8 cellular contexts compared by ENCODE assay signal in genomic region chr3:128845695-128846491, GRCh38. TPM values are rescaled to one million over a fixed set of nuclear protein-coding genes. Genes with fewer than 3 reads are reported as not detected.
DNase-seq lines count a peak whose midpoint lies in the region; ATAC-seq and TF ChIP-seq lines count a peak whose summit lies in the region.

No MANE protein-coding gene starts in this region.

- H3K27me3 ChIP-seq in breast epithelium (no peaks in the 10 kb centered on the region), iPS-20b (ENCODE audit: insufficient read depth, low read length) (no peaks in the 10 kb centered on the region), skeletal muscle tissue (ENCODE audit: control insufficient read depth in 3 of 3, insufficient read depth in 3 of 3, low read length in 3 of 3) (no peaks in the 10 kb centered on the region)

- H3K36me3 ChIP-seq in breast epithelium (no peaks in the 10 kb centered on the region), iPS-20b (ENCODE audit: insufficient read depth, low read depth, low read length) (no peaks in the 10 kb centered on the region), skeletal muscle tissue (ENCODE audit: control insufficient read depth in 3 of 3, insufficient read depth in 3 of 3, low read length in 3 of 3) (no peaks in the 10 kb centered on the region)

- no peak overlapping the region for H3K27ac ChIP-seq in VCaP
- peak overlapping the region; percentile 57 to 60 for H3K27ac ChIP-seq in breast epithelium
- no peak overlapping the region for H3K27ac ChIP-seq in iPS-20b (ENCODE audit: low read length)
- H3K27ac ChIP-seq in skeletal muscle tissue (ENCODE audit: low read depth, low read length) = peak overlapping the region; percentile 74

- intact Hi-C loops in breast epithelium (cut with DNase I; ENCODE audit: low total_unique reads) = no loop called here

- no peak overlapping the region for H3K9ac ChIP-seq in iPS-20b (ENCODE audit: low read depth, low read length)
- peak overlapping the region; percentile 69 to 89 (median 83) for H3K9ac ChIP-seq in skeletal muscle tissue (ENCODE audit: low read depth in 1 of 3, low read length in 3 of 3)

- H3K9me3 ChIP-seq in breast epithelium (no peaks in the 10 kb centered on the region), iPS-20b (ENCODE audit: insufficient read depth, low read depth, low read length) (no peaks in the 10 kb centered on the region), skeletal muscle tissue (ENCODE audit: control insufficient read depth in 3 of 3, low read length in 3 of 3) (no peaks in the 10 kb centered on the region)

- H3K4me3 ChIP-seq in breast epithelium (peak overlapping the region; percentile 41 to 67 (median 50)), iPS-20b (ENCODE audit: low read length) (peak overlapping the region; percentile 64), skeletal muscle tissue (ENCODE audit: low read length in 3 of 3) (peak overlapping the region; percentile 58 to 70 (median 66))

- DNase-seq in GM03348 (ENCODE audit: low spot score) = peak; percentile 95
- peak; percentile 55 for DNase-seq in NCI-H1694 (lab: John Stamatoyannopoulos, UW)
- DNase-seq in breast epithelium (ENCODE audit: low spot score in 2 of 2) = peak; percentile 53 to 79
- no peak for DNase-seq in NK-92 (lab: John Stamatoyannopoulos, UW; ENCODE audit: unreplicated experiment)

- peak; percentile 57 for ATAC-seq in HG02571 (IDR thresholded peaks at IDR 0.05; ENCODE audit: unreplicated experiment)

- peak; percentile 53 for TF ChIP-seq CTCF in VCaP (conservative IDR thresholded peaks at IDR 0.05)
- peak; percentile 39 to 72 (median 59) for TF ChIP-seq CTCF in breast epithelium (IDR thresholded peaks at IDR 0.05)

- TF ChIP-seq POLR2A in breast epithelium (IDR thresholded peaks at IDR 0.05) = no peak

- H3K4me1 ChIP-seq in breast epithelium = no peaks in the 10 kb centered on the region
- H3K4me1 ChIP-seq in iPS-20b (ENCODE audit: insufficient read depth, low read length) = peaks cover 5% of the 10 kb centered on the region; the same call in 1 of the 2 replicates
- H3K4me1 ChIP-seq in skeletal muscle tissue (ENCODE audit: control insufficient read depth in 3 of 3, insufficient read depth in 3 of 3, low read length in 3 of 3) = peaks cover 6 to 15% (median 11%) of the 10 kb centered on the region in 3 donors

RNA-seq across cellular contexts. Expression of gene ACAD9, which starts 33.5 kb away (rescaled TPM):
- total RNA-seq in breast epithelium (10 to 100 TPM; 33.3 to 59.6 (median 43.9) TPM), skeletal muscle tissue (32.9 TPM)

Comparison
In these comparisons a context has a peak if more than half of its experiments do, and no peak if none do; other contexts are left out.
1. H3K27ac ChIP-seq: peak in breast epithelium (2 of 2) and skeletal muscle tissue (single experiment); none in VCaP (single experiment) and iPS-20b (single experiment).
2. Peak in every context shown above with its lines, with median percentiles within 50 percentile points of each other: H3K4me3 ChIP-seq.